Comparison of ENCODE assay signal across 17 cellular contexts in the genomic region with DNA sequence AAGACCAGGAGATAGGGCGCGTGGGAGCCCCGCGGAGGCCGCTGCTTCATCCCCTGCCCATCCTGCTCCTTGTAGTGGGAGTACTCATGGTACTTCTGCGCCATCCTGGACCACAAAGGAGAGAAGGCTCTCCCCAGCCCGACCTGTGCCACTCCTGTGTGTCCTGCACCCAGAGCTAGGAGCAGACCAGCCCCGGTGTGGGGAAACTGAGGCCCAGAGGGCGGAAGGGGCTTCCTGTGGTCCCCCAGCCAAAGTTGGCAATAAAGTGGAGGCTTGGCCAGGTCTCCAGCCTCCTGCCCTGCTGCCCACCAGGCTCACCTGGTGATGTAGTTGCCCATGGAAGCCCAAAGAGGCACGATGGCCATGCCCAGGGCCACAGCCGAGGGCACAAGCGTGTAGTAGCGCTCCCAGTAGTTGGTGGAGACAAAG. TPM values are rescaled to one million over a fixed set of nuclear protein-coding genes. Genes with fewer than 3 reads are reported as not detected.
"Had no signal": no experiment of that assay in that cellular context is flagged by ENCODE, and none has a peak within 500 bp of the region (broad histone marks: within the 10 kb centered on the region; RNA-seq: fewer than 3 reads in every experiment).

No MANE protein-coding gene starts in this region.

- H3K27me3 ChIP-seq: brain microvascular endothelial cell, colonic mucosa, left lung, spleen, thyroid gland had no signal

- H3K4me3 Mint-ChIP-seq: activated CD4-positive, alpha-beta T cell treated with anti-CD3 and anti-CD28 coated beads, Interleukin-2, amount 10 ng/mL, durations not matched to agents 7 days and 5 days; activated naive CD4-positive, alpha-beta T cell treated with anti-CD3 and anti-CD28 coated beads, Interleukin-2, amount 10 ng/mL, durations not matched to agents 7 days and 5 days; activated naive CD8-positive, alpha-beta T cell treated with anti-CD3 and anti-CD28 coated beads, Interleukin-2, amount 50 U/mL, for 24 hours; activated T-cell treated with anti-CD3 and anti-CD28 coated beads, Interleukin-2, amount 50 U/mL, for 4 hours; T-helper 1 cell treated with Interleukin-12 subunit alpha and Interleukin-12 subunit beta and Interleukin-4 antibody, amounts not matched to agents 30 μg/mL and 1 μg/mL, for 36 hours had no signal

- H3K27me3 Mint-ChIP-seq: activated CD4-positive, alpha-beta T cell treated with anti-CD3 and anti-CD28 coated beads, Interleukin-2, amount 10 ng/mL, durations not matched to agents 7 days and 5 days; activated naive CD8-positive, alpha-beta T cell treated with anti-CD3 and anti-CD28 coated beads, Interleukin-2, amount 50 U/mL, for 24 hours; naive thymus-derived CD8-positive, alpha-beta T cell had no signal

- H3K9me3 ChIP-seq: colonic mucosa, left lung, spleen, thyroid gland had no signal

- H3K27ac ChIP-seq: brain microvascular endothelial cell, colonic mucosa, left lung, parathyroid adenoma, thyroid gland had no signal

- DNase-seq: activated CD4-positive, alpha-beta T cell treated with anti-CD3 and anti-CD28 coated beads, Interleukin-2, amount 10 ng/mL, durations not matched to agents 7 days and 5 days; activated CD8-positive, alpha-beta memory T cell treated with anti-CD3 and anti-CD28 coated beads, Interleukin-2, amount 50 U/mL, for 4 hours; activated CD8-positive, alpha-beta T cell treated with anti-CD3 and anti-CD28 coated beads, Interleukin-2, amount 10 ng/mL, durations not matched to agents 7 days and 5 days; activated naive CD4-positive, alpha-beta T cell treated with anti-CD3 and anti-CD28 coated beads, Interleukin-2, amount 10 ng/mL, durations not matched to agents 7 days and 5 days; activated naive CD8-positive, alpha-beta T cell treated with anti-CD3 and anti-CD28 coated beads, Interleukin-2, amount 50 U/mL, for 24 hours; activated T-cell treated with anti-CD3 and anti-CD28 coated beads, Interleukin-2, amount 50 U/mL, for 4 hours; brain microvascular endothelial cell; central memory CD4-positive, alpha-beta T cell; colonic mucosa; naive thymus-derived CD8-positive, alpha-beta T cell; spleen; stimulated activated naive CD4-positive, alpha-beta T cell treated with Interleukin-2 at 50 U/mL for 16 hours; thyroid gland had no signal

- H3K9me3 Mint-ChIP-seq: activated CD4-positive, alpha-beta T cell treated with anti-CD3 and anti-CD28 coated beads, Interleukin-2, amount 10 ng/mL, durations not matched to agents 7 days and 5 days; activated naive CD4-positive, alpha-beta T cell treated with anti-CD3 and anti-CD28 coated beads, Interleukin-2, amount 10 ng/mL, durations not matched to agents 7 days and 5 days; activated naive CD8-positive, alpha-beta T cell treated with anti-CD3 and anti-CD28 coated beads, Interleukin-2, amount 50 U/mL, for 24 hours; activated T-cell treated with anti-CD3 and anti-CD28 coated beads, Interleukin-2, amount 50 U/mL, for 4 hours; naive thymus-derived CD8-positive, alpha-beta T cell; T-helper 1 cell treated with Interleukin-12 subunit alpha and Interleukin-12 subunit beta and Interleukin-4 antibody, amounts not matched to agents 30 μg/mL and 1 μg/mL, for 36 hours had no signal

- H3K4me1 ChIP-seq: parathyroid adenoma had no signal

- H3K36me3 ChIP-seq: colonic mucosa, thyroid gland had no signal

- ATAC-seq: activated CD4-positive, CD25-positive, alpha-beta regulatory T cell treated with anti-CD3 and anti-CD28 coated beads, Interleukin-2, amount 50 U/mL, for 24 hours; activated CD8-positive, alpha-beta T cell treated with anti-CD3 and anti-CD28 coated beads, Interleukin-2, amount 10 ng/mL, durations not matched to agents 7 days and 5 days; activated naive CD8-positive, alpha-beta T cell treated with anti-CD3 and anti-CD28 coated beads, Interleukin-2, amount 50 U/mL, for 24 hours; activated T-cell treated with anti-CD3 and anti-CD28 coated beads, Interleukin-2, amount 50 U/mL, for 4 hours; left lung; naive thymus-derived CD8-positive, alpha-beta T cell had no signal

- H3K9ac ChIP-seq: parathyroid adenoma had no signal

- H3K27ac Mint-ChIP-seq: activated naive CD8-positive, alpha-beta T cell treated with anti-CD3 and anti-CD28 coated beads, Interleukin-2, amount 50 U/mL, for 24 hours; T-helper 1 cell treated with Interleukin-12 subunit alpha and Interleukin-12 subunit beta and Interleukin-4 antibody, amounts not matched to agents 30 μg/mL and 1 μg/mL, for 36 hours had no signal

- H3K4me3 ChIP-seq: colonic mucosa, left lung, spleen, thyroid gland had no signal

RNA-seq across cellular contexts. Expression of a gene that starts 10.9 kb away (rescaled TPM):
- total RNA-seq: activated CD8-positive, alpha-beta T cell treated with anti-CD3 and anti-CD28 coated beads, Interleukin-2, amount 10 ng/mL, durations not matched to agents 7 days and 5 days had no signal
